ENCODE assay signal across 1 cellular context in the genomic region with DNA sequence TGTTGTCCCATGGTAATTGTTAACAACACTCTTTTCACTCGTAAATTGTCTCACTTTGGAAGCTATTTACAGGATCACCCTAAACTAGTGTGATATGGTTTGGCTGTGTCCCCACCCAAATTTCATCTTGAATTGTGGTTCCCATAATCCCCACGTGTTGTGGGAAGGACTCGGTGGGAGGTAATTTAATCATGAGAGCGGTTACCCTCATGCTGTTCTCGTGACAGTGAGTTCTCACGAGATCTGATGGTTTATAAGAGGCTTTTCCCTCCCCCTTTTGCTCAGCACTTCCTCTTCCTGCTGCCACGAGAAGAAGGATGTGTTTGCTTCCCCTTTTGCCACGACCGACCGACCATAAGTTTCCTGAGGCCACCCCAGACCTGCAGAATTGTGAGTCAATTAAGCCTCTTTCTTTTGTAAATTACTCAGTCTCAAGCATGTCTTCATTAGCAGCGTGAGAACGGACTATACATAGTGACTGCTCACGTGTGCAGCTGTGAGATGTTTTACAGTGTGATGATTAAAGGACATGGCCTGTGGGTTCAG.
TF ChIP-seq lines count a peak whose summit lies in the region.

No MANE protein-coding gene starts in this region.

TF ChIP-seq in HepG2, 621 proteins besides CTCF, POLR2A, EP300 and RAD21 (continued from another document and continues in another):
- TF ChIP-seq, protein P1, sequence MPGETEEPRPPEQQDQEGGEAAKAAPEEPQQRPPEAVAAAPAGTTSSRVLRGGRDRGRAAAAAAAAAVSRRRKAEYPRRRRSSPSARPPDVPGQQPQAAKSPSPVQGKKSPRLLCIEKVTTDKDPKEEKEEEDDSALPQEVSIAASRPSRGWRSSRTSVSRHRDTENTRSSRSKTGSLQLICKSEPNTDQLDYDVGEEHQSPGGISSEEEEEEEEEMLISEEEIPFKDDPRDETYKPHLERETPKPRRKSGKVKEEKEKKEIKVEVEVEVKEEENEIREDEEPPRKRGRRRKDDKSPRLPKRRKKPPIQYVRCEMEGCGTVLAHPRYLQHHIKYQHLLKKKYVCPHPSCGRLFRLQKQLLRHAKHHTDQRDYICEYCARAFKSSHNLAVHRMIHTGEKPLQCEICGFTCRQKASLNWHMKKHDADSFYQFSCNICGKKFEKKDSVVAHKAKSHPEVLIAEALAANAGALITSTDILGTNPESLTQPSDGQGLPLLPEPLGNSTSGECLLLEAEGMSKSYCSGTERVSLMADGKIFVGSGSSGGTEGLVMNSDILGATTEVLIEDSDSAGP (CRISPR knock-in tag; IDR thresholded peaks at IDR 0.05; ENCODE audit: borderline replicate concordance): no peak
- TF ChIP-seq DNMT3B (CRISPR knock-in tag; conservative IDR thresholded peaks at IDR 0.05) (no peak), ZSCAN31 (CRISPR knock-in tag; IDR thresholded peaks at IDR 0.05; ENCODE audit: low read depth) (no peak), RORA (CRISPR knock-in tag; IDR thresholded peaks at IDR 0.05) (no peak), RBM22 (optimal IDR thresholded peaks at IDR 0.05; ENCODE audit: low read length) (no peak), GABPA (IDR thresholded peaks at IDR 0.05; ENCODE audit: low read depth, low read length) (peak; percentile 39), GABPA (CRISPR knock-in tag; IDR thresholded peaks at IDR 0.05; ENCODE audit: low read depth) (peak; percentile 88), ZNF615 (CRISPR knock-in tag; IDR thresholded peaks at IDR 0.05; ENCODE audit: borderline replicate concordance) (0 out of 2 replicates have a peak, but pooled peaks have one; percentile 60), POLR2AphosphoS2 (IDR thresholded peaks at IDR 0.05; ENCODE audit: low read depth, low read length) (no peak), ZMYM3 (CRISPR knock-in tag; IDR thresholded peaks at IDR 0.05) (no peak), ZNF224 (CRISPR knock-in tag; IDR thresholded peaks at IDR 0.05) (no peak), ZNF230 (CRISPR knock-in tag; IDR thresholded peaks at IDR 0.05) (no peak), FOXK1 (CRISPR knock-in tag; IDR thresholded peaks at IDR 0.05; ENCODE audit: borderline replicate concordance, low read depth) (no peak), ZNF256 (CRISPR knock-in tag; conservative IDR thresholded peaks at IDR 0.05) (no peak), RAD51 (IDR thresholded peaks at IDR 0.05; ENCODE audit: borderline replicate concordance) (no peak), ELF1 (CRISPR knock-in tag; IDR thresholded peaks at IDR 0.05) (peak; percentile 79), CREM (IDR thresholded peaks at IDR 0.05) (no peak), CREM (CRISPR knock-in tag; IDR thresholded peaks at IDR 0.05) (no peak), DR1 (CRISPR knock-in tag; IDR thresholded peaks at IDR 0.05) (peak; percentile 42; the same call in 1 of the 2 replicates), CHD4 (IDR thresholded peaks at IDR 0.05; ENCODE audit: borderline replicate concordance, low read length) (no peak), SAP130 (CRISPR knock-in tag; IDR thresholded peaks at IDR 0.05; ENCODE audit: low read depth) (peak; percentile 48), PLRG1 (conservative IDR thresholded peaks at IDR 0.05) (no peak), ZNF780A (CRISPR knock-in tag; IDR thresholded peaks at IDR 0.05) (no peak), CEBPB (IDR thresholded peaks at IDR 0.05; ENCODE audit: borderline replicate concordance, low read depth, low read length) (no peak), KDM5B (CRISPR knock-in tag; IDR thresholded peaks at IDR 0.05; ENCODE audit: borderline replicate concordance) (no peak)
- TF ChIP-seq, protein P2, sequence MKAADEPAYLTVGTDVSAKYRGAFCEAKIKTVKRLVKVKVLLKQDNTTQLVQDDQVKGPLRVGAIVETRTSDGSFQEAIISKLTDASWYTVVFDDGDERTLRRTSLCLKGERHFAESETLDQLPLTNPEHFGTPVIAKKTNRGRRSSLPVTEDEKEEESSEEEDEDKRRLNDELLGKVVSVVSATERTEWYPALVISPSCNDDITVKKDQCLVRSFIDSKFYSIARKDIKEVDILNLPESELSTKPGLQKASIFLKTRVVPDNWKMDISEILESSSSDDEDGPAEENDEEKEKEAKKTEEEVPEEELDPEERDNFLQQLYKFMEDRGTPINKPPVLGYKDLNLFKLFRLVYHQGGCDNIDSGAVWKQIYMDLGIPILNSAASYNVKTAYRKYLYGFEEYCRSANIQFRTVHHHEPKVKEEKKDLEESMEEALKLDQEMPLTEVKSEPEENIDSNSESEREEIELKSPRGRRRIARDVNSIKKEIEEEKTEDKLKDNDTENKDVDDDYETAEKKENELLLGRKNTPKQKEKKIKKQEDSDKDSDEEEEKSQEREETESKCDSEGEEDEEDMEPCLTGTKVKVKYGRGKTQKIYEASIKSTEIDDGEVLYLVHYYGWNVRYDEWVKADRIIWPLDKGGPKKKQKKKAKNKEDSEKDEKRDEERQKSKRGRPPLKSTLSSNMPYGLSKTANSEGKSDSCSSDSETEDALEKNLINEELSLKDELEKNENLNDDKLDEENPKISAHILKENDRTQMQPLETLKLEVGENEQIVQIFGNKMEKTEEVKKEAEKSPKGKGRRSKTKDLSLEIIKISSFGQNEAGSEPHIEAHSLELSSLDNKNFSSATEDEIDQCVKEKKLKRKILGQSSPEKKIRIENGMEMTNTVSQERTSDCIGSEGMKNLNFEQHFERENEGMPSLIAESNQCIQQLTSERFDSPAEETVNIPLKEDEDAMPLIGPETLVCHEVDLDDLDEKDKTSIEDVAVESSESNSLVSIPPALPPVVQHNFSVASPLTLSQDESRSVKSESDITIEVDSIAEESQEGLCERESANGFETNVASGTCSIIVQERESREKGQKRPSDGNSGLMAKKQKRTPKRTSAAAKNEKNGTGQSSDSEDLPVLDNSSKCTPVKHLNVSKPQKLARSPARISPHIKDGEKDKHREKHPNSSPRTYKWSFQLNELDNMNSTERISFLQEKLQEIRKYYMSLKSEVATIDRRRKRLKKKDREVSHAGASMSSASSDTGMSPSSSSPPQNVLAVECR (CRISPR knock-in tag; IDR thresholded peaks at IDR 0.05; ENCODE audit: borderline replicate concordance): peak; percentile 23; the same call in 1 of the 2 replicates
- TF ChIP-seq, protein P3, sequence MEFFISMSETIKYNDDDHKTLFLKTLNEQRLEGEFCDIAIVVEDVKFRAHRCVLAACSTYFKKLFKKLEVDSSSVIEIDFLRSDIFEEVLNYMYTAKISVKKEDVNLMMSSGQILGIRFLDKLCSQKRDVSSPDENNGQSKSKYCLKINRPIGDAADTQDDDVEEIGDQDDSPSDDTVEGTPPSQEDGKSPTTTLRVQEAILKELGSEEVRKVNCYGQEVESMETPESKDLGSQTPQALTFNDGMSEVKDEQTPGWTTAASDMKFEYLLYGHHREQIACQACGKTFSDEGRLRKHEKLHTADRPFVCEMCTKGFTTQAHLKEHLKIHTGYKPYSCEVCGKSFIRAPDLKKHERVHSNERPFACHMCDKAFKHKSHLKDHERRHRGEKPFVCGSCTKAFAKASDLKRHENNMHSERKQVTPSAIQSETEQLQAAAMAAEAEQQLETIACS (CRISPR knock-in tag; IDR thresholded peaks at IDR 0.05): no peak
- TF ChIP-seq, protein P4, sequence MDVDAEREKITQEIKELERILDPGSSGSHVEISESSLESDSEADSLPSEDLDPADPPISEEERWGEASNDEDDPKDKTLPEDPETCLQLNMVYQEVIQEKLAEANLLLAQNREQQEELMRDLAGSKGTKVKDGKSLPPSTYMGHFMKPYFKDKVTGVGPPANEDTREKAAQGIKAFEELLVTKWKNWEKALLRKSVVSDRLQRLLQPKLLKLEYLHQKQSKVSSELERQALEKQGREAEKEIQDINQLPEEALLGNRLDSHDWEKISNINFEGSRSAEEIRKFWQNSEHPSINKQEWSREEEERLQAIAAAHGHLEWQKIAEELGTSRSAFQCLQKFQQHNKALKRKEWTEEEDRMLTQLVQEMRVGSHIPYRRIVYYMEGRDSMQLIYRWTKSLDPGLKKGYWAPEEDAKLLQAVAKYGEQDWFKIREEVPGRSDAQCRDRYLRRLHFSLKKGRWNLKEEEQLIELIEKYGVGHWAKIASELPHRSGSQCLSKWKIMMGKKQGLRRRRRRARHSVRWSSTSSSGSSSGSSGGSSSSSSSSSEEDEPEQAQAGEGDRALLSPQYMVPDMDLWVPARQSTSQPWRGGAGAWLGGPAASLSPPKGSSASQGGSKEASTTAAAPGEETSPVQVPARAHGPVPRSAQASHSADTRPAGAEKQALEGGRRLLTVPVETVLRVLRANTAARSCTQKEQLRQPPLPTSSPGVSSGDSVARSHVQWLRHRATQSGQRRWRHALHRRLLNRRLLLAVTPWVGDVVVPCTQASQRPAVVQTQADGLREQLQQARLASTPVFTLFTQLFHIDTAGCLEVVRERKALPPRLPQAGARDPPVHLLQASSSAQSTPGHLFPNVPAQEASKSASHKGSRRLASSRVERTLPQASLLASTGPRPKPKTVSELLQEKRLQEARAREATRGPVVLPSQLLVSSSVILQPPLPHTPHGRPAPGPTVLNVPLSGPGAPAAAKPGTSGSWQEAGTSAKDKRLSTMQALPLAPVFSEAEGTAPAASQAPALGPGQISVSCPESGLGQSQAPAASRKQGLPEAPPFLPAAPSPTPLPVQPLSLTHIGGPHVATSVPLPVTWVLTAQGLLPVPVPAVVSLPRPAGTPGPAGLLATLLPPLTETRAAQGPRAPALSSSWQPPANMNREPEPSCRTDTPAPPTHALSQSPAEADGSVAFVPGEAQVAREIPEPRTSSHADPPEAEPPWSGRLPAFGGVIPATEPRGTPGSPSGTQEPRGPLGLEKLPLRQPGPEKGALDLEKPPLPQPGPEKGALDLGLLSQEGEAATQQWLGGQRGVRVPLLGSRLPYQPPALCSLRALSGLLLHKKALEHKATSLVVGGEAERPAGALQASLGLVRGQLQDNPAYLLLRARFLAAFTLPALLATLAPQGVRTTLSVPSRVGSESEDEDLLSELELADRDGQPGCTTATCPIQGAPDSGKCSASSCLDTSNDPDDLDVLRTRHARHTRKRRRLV (CRISPR knock-in tag; IDR thresholded peaks at IDR 0.05): no peak
- TF ChIP-seq, protein P5, sequence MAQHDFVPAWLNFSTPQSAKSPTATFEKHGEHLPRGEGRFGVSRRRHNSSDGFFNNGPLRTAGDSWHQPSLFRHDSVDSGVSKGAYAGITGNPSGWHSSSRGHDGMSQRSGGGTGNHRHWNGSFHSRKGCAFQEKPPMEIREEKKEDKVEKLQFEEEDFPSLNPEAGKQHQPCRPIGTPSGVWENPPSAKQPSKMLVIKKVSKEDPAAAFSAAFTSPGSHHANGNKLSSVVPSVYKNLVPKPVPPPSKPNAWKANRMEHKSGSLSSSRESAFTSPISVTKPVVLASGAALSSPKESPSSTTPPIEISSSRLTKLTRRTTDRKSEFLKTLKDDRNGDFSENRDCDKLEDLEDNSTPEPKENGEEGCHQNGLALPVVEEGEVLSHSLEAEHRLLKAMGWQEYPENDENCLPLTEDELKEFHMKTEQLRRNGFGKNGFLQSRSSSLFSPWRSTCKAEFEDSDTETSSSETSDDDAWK (CRISPR knock-in tag; IDR thresholded peaks at IDR 0.05): no peak
- TF ChIP-seq, protein P6, sequence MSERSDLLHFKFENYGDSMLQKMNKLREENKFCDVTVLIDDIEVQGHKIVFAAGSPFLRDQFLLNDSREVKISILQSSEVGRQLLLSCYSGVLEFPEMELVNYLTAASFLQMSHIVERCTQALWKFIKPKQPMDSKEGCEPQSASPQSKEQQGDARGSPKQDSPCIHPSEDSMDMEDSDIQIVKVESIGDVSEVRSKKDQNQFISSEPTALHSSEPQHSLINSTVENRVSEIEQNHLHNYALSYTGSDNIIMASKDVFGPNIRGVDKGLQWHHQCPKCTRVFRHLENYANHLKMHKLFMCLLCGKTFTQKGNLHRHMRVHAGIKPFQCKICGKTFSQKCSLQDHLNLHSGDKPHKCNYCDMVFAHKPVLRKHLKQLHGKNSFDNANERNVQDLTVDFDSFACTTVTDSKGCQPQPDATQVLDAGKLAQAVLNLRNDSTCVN (CRISPR knock-in tag; IDR thresholded peaks at IDR 0.05; ENCODE audit: borderline replicate concordance): 0 out of 2 replicates have a peak, but pooled peaks have one; percentile 41
- TF ChIP-seq, protein P7, sequence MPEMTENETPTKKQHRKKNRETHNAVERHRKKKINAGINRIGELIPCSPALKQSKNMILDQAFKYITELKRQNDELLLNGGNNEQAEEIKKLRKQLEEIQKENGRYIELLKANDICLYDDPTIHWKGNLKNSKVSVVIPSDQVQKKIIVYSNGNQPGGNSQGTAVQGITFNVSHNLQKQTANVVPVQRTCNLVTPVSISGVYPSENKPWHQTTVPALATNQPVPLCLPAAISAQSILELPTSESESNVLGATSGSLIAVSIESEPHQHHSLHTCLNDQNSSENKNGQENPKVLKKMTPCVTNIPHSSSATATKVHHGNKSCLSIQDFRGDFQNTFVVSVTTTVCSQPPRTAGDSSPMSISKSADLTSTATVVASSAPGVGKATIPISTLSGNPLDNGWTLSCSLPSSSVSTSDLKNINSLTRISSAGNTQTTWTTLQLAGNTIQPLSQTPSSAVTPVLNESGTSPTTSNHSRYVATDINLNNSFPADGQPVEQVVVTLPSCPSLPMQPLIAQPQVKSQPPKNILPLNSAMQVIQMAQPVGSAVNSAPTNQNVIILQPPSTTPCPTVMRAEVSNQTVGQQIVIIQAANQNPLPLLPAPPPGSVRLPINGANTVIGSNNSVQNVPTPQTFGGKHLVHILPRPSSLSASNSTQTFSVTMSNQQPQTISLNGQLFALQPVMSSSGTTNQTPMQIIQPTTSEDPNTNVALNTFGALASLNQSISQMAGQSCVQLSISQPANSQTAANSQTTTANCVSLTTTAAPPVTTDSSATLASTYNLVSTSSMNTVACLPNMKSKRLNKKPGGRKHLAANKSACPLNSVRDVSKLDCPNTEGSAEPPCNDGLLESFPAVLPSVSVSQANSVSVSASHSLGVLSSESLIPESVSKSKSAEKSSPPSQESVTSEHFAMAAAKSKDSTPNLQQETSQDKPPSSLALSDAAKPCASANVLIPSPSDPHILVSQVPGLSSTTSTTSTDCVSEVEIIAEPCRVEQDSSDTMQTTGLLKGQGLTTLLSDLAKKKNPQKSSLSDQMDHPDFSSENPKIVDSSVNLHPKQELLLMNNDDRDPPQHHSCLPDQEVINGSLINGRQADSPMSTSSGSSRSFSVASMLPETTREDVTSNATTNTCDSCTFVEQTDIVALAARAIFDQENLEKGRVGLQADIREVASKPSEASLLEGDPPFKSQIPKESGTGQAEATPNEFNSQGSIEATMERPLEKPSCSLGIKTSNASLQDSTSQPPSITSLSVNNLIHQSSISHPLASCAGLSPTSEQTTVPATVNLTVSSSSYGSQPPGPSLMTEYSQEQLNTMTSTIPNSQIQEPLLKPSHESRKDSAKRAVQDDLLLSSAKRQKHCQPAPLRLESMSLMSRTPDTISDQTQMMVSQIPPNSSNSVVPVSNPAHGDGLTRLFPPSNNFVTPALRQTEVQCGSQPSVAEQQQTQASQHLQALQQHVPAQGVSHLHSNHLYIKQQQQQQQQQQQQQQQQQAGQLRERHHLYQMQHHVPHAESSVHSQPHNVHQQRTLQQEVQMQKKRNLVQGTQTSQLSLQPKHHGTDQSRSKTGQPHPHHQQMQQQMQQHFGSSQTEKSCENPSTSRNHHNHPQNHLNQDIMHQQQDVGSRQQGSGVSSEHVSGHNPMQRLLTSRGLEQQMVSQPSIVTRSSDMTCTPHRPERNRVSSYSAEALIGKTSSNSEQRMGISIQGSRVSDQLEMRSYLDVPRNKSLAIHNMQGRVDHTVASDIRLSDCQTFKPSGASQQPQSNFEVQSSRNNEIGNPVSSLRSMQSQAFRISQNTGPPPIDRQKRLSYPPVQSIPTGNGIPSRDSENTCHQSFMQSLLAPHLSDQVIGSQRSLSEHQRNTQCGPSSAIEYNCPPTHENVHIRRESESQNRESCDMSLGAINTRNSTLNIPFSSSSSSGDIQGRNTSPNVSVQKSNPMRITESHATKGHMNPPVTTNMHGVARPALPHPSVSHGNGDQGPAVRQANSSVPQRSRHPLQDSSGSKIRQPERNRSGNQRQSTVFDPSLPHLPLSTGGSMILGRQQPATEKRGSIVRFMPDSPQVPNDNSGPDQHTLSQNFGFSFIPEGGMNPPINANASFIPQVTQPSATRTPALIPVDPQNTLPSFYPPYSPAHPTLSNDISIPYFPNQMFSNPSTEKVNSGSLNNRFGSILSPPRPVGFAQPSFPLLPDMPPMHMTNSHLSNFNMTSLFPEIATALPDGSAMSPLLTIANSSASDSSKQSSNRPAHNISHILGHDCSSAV (CRISPR knock-in tag; IDR thresholded peaks at IDR 0.05; ENCODE audit: borderline replicate concordance): no peak
